ENCODE assay signal across 8 cellular contexts in the genomic region with DNA sequence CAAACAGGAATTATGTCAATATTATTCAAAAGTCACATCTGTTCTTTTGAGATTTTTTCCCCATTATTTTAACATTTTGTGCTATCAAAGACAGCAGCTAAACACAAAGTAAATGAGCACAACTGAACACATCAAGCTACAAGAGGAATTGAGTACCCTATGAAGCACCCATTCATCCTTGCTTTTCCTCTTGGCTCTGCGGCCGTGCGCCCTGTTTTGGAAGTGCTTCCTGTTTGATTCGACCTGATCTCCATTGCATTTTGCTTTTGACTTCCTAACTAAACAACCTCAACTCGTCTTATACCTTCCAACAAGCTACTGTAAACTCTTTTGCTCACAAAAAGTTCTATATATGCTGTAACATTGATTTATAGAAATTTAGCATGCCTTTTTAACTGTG.
"Had no signal": no experiment of that assay in that cellular context is flagged by ENCODE, and none has a peak within 500 bp of the region (broad histone marks: within the 10 kb centered on the region; RNA-seq: fewer than 3 reads in every experiment).

No MANE protein-coding gene starts in this region.

- H3K36me3 ChIP-seq: HAP-1 had no signal

- H3K9ac ChIP-seq: GM23248 had no signal

- H3K4me2 ChIP-seq: GM23338 had no signal

- DNase-seq: GM23248, GOT3, H7, H9, HFFc6 had no signal

- H3K27ac ChIP-seq: GM23248 had no signal

- H3K4me3 ChIP-seq: GM23248, GM23338, HAP-1 had no signal

- H3K9me3 ChIP-seq: HAP-1 had no signal

- H2AFZ ChIP-seq: GM23248, GM23338 had no signal

- H3K4me1 ChIP-seq: HAP-1 had no signal

- ATAC-seq: GM23338, HCT116 had no signal
